1 cellular context compared by ENCODE assay signal in genomic region chrX:19867938-19868337, GRCh38.
TF ChIP-seq lines count a peak whose summit lies in the region.

No MANE protein-coding gene starts in this region.

TF ChIP-seq in HepG2, 621 proteins besides CTCF, POLR2A, EP300 and RAD21:
- TF ChIP-seq ZKSCAN1 (IDR thresholded peaks at IDR 0.05; ENCODE audit: low read length), result peak; percentile 75; the same call in 1 of the 2 replicates
- TF ChIP-seq, protein P1, sequence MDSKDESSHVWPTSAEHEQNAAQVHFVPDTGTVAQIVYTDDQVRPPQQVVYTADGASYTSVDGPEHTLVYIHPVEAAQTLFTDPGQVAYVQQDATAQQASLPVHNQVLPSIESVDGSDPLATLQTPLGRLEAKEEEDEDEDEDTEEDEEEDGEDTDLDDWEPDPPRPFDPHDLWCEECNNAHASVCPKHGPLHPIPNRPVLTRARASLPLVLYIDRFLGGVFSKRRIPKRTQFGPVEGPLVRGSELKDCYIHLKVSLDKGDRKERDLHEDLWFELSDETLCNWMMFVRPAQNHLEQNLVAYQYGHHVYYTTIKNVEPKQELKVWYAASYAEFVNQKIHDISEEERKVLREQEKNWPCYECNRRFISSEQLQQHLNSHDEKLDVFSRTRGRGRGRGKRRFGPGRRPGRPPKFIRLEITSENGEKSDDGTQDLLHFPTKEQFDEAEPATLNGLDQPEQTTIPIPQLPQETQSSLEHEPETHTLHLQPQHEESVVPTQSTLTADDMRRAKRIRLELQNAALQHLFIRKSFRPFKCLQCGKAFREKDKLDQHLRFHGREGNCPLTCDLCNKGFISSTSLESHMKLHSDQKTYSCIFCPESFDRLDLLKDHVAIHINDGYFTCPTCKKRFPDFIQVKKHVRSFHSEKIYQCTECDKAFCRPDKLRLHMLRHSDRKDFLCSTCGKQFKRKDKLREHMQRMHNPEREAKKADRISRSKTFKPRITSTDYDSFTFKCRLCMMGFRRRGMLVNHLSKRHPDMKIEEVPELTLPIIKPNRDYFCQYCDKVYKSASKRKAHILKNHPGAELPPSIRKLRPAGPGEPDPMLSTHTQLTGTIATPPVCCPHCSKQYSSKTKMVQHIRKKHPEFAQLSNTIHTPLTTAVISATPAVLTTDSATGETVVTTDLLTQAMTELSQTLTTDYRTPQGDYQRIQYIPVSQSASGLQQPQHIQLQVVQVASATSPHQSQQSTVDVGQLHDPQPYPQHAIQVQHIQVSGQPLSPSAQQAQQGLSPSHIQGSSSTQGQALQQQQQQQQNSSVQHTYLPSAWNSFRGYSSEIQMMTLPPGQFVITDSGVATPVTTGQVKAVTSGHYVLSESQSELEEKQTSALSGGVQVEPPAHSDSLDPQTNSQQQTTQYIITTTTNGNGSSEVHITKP (CRISPR knock-in tag; IDR thresholded peaks at IDR 0.05; ENCODE audit: low read depth), result no peak
- TF ChIP-seq ZNF703 (CRISPR knock-in tag; IDR thresholded peaks at IDR 0.05; ENCODE audit: borderline replicate concordance), result no peak
- TF ChIP-seq ZBTB7B (CRISPR knock-in tag; IDR thresholded peaks at IDR 0.05), result no peak
- TF ChIP-seq, protein P2, sequence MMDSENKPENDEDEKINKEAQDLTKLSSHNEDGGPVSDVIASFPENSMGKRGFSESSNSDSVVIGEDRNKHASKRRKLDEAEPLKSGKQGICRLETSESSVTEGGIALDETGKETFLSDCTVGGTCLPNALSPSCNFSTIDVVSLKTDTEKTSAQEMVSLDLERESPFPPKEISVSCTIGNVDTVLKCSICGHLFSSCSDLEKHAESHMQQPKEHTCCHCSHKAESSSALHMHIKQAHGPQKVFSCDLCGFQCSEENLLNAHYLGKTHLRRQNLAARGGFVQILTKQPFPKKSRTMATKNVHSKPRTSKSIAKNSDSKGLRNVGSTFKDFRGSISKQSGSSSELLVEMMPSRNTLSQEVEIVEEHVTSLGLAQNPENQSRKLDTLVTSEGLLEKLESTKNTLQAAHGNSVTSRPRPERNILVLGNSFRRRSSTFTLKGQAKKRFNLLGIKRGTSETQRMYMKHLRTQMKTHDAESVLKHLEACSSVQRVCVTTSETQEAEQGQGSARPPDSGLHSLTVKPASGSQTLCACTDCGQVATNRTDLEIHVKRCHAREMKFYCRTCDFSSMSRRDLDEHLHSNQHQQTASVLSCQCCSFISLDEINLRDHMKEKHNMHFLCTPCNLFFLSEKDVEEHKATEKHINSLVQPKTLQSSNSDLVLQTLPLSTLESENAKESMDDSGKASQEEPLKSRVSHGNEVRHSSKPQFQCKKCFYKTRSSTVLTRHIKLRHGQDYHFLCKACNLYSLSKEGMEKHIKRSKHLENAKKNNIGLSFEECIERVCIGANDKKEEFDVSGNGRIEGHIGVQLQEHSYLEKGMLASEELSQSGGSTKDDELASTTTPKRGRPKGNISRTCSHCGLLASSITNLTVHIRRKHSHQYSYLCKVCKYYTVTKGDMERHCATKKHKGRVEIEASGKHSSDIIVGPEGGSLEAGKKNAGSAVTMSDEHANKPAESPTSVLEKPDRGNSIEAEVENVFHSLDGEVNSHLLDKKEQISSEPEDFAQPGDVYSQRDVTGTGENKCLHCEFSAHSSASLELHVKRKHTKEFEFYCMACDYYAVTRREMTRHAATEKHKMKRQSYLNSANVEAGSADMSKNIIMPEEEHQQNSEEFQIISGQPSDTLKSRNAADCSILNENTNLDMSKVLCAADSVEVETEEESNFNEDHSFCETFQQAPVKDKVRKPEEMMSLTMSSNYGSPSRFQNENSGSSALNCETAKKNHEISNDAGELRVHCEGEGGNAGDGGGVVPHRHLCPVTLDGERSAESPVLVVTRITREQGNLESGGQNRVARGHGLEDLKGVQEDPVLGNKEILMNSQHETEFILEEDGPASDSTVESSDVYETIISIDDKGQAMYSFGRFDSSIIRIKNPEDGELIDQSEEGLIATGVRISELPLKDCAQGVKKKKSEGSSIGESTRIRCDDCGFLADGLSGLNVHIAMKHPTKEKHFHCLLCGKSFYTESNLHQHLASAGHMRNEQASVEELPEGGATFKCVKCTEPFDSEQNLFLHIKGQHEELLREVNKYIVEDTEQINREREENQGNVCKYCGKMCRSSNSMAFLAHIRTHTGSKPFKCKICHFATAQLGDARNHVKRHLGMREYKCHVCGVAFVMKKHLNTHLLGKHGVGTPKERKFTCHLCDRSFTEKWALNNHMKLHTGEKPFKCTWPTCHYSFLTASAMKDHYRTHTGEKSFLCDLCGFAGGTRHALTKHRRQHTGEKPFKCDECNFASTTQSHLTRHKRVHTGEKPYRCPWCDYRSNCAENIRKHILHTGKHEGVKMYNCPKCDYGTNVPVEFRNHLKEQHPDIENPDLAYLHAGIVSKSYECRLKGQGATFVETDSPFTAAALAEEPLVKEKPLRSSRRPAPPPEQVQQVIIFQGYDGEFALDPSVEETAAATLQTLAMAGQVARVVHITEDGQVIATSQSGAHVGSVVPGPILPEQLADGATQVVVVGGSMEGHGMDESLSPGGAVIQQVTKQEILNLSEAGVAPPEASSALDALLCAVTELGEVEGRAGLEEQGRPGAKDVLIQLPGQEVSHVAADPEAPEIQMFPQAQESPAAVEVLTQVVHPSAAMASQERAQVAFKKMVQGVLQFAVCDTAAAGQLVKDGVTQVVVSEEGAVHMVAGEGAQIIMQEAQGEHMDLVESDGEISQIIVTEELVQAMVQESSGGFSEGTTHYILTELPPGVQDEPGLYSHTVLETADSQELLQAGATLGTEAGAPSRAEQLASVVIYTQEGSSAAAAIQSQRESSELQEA (CRISPR knock-in tag; IDR thresholded peaks at IDR 0.05; ENCODE audit: not compliant biosample characterization), result no peak
- no peak for TF ChIP-seq ZNF251 (CRISPR knock-in tag; IDR thresholded peaks at IDR 0.05)
- TF ChIP-seq TRAFD1 (CRISPR knock-in tag; IDR thresholded peaks at IDR 0.05; ENCODE audit: borderline replicate concordance), result no peak
- no peak for TF ChIP-seq RNF2 (conservative IDR thresholded peaks at IDR 0.05; ENCODE audit: low read depth)
- TF ChIP-seq, protein P3, sequence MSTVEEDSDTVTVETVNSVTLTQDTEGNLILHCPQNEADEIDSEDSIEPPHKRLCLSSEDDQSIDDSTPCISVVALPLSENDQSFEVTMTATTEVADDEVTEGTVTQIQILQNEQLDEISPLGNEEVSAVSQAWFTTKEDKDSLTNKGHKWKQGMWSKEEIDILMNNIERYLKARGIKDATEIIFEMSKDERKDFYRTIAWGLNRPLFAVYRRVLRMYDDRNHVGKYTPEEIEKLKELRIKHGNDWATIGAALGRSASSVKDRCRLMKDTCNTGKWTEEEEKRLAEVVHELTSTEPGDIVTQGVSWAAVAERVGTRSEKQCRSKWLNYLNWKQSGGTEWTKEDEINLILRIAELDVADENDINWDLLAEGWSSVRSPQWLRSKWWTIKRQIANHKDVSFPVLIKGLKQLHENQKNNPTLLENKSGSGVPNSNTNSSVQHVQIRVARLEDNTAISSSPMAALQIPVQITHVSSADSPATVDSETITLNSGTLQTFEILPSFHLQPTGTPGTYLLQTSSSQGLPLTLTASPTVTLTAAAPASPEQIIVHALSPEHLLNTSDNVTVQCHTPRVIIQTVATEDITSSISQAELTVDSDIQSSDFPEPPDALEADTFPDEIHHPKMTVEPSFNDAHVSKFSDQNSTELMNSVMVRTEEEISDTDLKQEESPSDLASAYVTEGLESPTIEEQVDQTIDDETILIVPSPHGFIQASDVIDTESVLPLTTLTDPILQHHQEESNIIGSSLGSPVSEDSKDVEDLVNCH (CRISPR knock-in tag; IDR thresholded peaks at IDR 0.05), result no peak
